ENCODE assay signal across 25 cellular contexts in genomic region chr11:115398333-115398732, GRCh38.
"Had no signal": no experiment of that assay in that cellular context is flagged by ENCODE, and none has a peak within 500 bp of the region (broad histone marks: within the 10 kb centered on the region; RNA-seq: fewer than 3 reads in every experiment).

No MANE protein-coding gene starts in this region.

- H3K27ac ChIP-seq: left ventricle myocardium inferior, ovary, right atrium auricular region, skin epidermis, stomach, testis, transverse colon, upper lobe of left lung, vagina had no signal

- H3K4me1 ChIP-seq: stomach, testis, transverse colon, upper lobe of left lung, vagina had no signal

- ATAC-seq: mucosa of descending colon; naive thymus-derived CD4-positive, alpha-beta T cell; natural killer cell treated with Interleukin-12 subunit alpha and Interleukin-12 subunit beta and Interleukin-15 and Interleukin-18, amount 100 ng/mL, for 72 hours; sciatic nerve; stimulated activated naive B cell treated with anti-CD40 and anti-IgM and Interleukin-4, amounts not matched to agents 10 μg/mL and 1 μg/mL and 100 μg/mL, for 72 hours; stimulated activated naive CD8-positive, alpha-beta T cell treated with anti-CD3 and anti-CD28 coated beads, Interleukin-15, Interleukin-2, amounts not matched to agents 100 U/mL and 50 U/mL, for 24 hours had no signal

- H3K9me3 ChIP-seq: left ventricle myocardium inferior, mucosa of descending colon, ovary, right atrium auricular region, stomach, testis, thyroid gland, transverse colon, upper lobe of left lung, vagina had no signal

- H3K36me3 ChIP-seq: left ventricle myocardium inferior, ovary, right atrium auricular region, stomach, thyroid gland, transverse colon, upper lobe of left lung, vagina had no signal

- DNase-seq: hypothalamus; immature natural killer cell; islet precursor cell; left ventricle myocardium inferior; midbrain; mucosa of descending colon; naive thymus-derived CD4-positive, alpha-beta T cell; ovary; stimulated activated CD4-positive, alpha-beta T cell treated with anti-CD3 and anti-CD28 coated beads, Interleukin-12 subunit alpha, Interleukin-12 subunit beta, amount 100 ng/mL, for 4 hours; stimulated activated CD4-positive, alpha-beta T cell treated with anti-CD3 and anti-CD28 coated beads, Interleukin-15, amount 100 ng/mL, for 24 hours; stimulated activated CD4-positive, alpha-beta T cell treated with anti-CD3 and anti-CD28 coated beads, Interleukin-2, amount 100 ng/mL, for 24 hours; stimulated activated CD4-positive, alpha-beta T cell treated with anti-CD3 and anti-CD28 coated beads, Interleukin-4, amount 100 ng/mL, for 1 hour; stimulated activated naive B cell treated with anti-CD40 and anti-IgM and Interleukin-4, amounts not matched to agents 10 μg/mL and 1 μg/mL and 100 μg/mL, for 72 hours; stimulated activated naive CD8-positive, alpha-beta T cell treated with anti-CD3 and anti-CD28 coated beads, Interleukin-15, Interleukin-2, amounts not matched to agents 100 U/mL and 50 U/mL, for 24 hours; stomach; testis; thyroid gland; transverse colon; upper lobe of left lung had no signal

- H3K27me3 ChIP-seq: ovary, right atrium auricular region, stomach, testis, thyroid gland, upper lobe of left lung, vagina had no signal

- H3K4me3 ChIP-seq: left ventricle myocardium inferior, lung, mucosa of descending colon, ovary, right atrium auricular region, skin epidermis, stomach, testis, thyroid gland, transverse colon, upper lobe of left lung, vagina had no signal
